Comparison of ENCODE assay signal across 28 cellular contexts in the genomic region with DNA sequence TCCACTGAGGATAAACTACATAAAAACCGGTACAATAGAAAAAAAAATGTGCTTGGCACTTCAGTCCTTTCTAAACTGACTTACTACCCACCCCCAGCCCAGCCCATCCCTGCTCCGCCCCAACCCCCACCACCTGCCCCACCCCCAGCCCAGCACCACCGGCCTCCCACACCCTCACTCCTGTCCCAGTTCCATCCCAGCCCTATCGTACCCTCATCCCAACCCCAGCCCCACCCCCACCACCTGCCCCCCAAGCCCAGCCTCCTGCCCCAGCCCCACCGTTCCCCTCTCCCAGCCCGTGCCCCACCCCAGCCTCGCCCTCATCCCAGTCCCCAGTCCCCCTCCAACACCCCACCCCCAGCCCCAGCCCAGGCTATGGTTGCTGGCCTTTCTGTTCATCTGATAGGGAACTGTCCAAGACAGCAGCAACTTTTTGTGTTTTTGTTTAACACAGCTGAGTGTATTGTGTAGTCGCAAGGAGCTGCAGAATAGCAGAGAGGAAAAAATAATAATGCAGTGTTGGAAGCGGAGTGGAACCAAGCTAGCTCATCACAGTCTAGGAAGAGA.
DNase-seq lines count a peak whose midpoint lies in the region; ATAC-seq and TF ChIP-seq lines count a peak whose summit lies in the region.
"Had no signal": no experiment of that assay in that cellular context is flagged by ENCODE, and none has a peak within 500 bp of the region (broad histone marks: within the 10 kb centered on the region; RNA-seq: fewer than 3 reads in every experiment).

No MANE protein-coding gene starts in this region.

- DNase-seq in stimulated activated naive CD8-positive, alpha-beta T cell treated with anti-CD3 and anti-CD28 coated beads, Interleukin-15, amount 100 ng/mL, for 72 hours = no peak
- no peak for DNase-seq in stimulated activated naive CD8-positive, alpha-beta T cell treated with anti-CD3 and anti-CD28 coated beads, Interleukin-15, Interleukin-2, amounts not matched to agents 100 U/mL and 50 U/mL, for 24 hours
- no peak for DNase-seq in gastrocnemius medialis
- no peak for DNase-seq in vagina (ENCODE audit: extremely low spot score in 2 of 2)
- DNase-seq in NCI-H2107 treated with DMSO at 0.1 percent for 48 hours (lab: John Stamatoyannopoulos, UW; ENCODE audit: unreplicated experiment) = no peak
- DNase-seq in CD4-positive, alpha-beta memory T cell = no peak
- no peak for DNase-seq in effector memory CD8-positive, alpha-beta T cell
- DNase-seq: activated CD4-positive, CD25-positive, alpha-beta regulatory T cell; activated effector memory CD4-positive, alpha-beta T cell treated with anti-CD3 and anti-CD28 coated beads, Interleukin-2, amount 50 U/mL, for 16 hours; activated naive CD8-positive, alpha-beta T cell treated with anti-CD3 and anti-CD28 coated beads for 36 hours; activated T-cell treated with anti-CD3 and anti-CD28 coated beads, Interleukin-2, amount 50 U/mL, for 24 hours; aorta; CD8-positive, alpha-beta T cell; colonic mucosa; endodermal cell; HFFc6; islet precursor cell; midbrain; naive B cell; NCI-H1092; NCI-H1694; NCI-H510A; OCI-M1; stimulated activated CD4-positive, alpha-beta T cell treated with anti-CD3 and anti-CD28 coated beads, Interleukin-4, amount 100 ng/mL, for 4 hours had no signal

- CTCF ChIA-PET in CD4-positive, alpha-beta memory T cell (lab: Charles Lee; ENCODE audit: partially characterized antibody) = no interaction called here

- H3K27ac Mint-ChIP-seq in stimulated activated naive CD8-positive, alpha-beta T cell treated with anti-CD3 and anti-CD28 coated beads, Interleukin-15, amount 100 ng/mL, for 72 hours = no peak overlapping the region
- no peak overlapping the region for H3K27ac Mint-ChIP-seq in CD4-positive, alpha-beta memory T cell
- no peak overlapping the region for H3K27ac Mint-ChIP-seq in effector memory CD8-positive, alpha-beta T cell
- H3K27ac Mint-ChIP-seq: activated naive CD8-positive, alpha-beta T cell treated with anti-CD3 and anti-CD28 coated beads for 36 hours; activated T-cell treated with anti-CD3 and anti-CD28 coated beads, Interleukin-2, amount 50 U/mL, for 24 hours; CD8-positive, alpha-beta T cell; endodermal cell; naive B cell; T-helper 1 cell treated with Interleukin-12 subunit alpha and Interleukin-12 subunit beta and Interleukin-4 antibody, amounts not matched to agents 30 μg/mL and 1 μg/mL, for 36 hours had no signal

- WGBS in esophagus, 2 donors = 77 to 78% methylated on average over 7 to 9 of the region's 9 CpGs

- peaks cover 16% of the 10 kb centered on the region for H3K27me3 Mint-ChIP-seq in stimulated activated naive CD8-positive, alpha-beta T cell treated with anti-CD3 and anti-CD28 coated beads, Interleukin-15, amount 100 ng/mL, for 72 hours
- peaks cover 8 to 12% of the 10 kb centered on the region in 2 donors for H3K27me3 Mint-ChIP-seq in CD4-positive, alpha-beta memory T cell
- H3K27me3 Mint-ChIP-seq in effector memory CD8-positive, alpha-beta T cell = peaks cover 20 to 22% of the 10 kb centered on the region in 2 donors

- TF ChIP-seq CTCF in gastrocnemius medialis (IDR thresholded peaks at IDR 0.05 in 4 of 5, conservative IDR thresholded peaks at IDR 0.05 in 1 of 5) (no peak), vagina (IDR thresholded peaks at IDR 0.05) (no peak)

- POLR2A ChIA-PET in CD4-positive, alpha-beta memory T cell (lab: Charles Lee; ENCODE audit: partially characterized antibody) = no interaction called here

- no peaks in the 10 kb centered on the region for H3K27me3 ChIP-seq in esophagus (ENCODE audit: control insufficient read depth in 1 of 2, insufficient read depth in 2 of 2, low read length in 2 of 2)
- no peaks in the 10 kb centered on the region for H3K27me3 ChIP-seq in gastrocnemius medialis
- H3K27me3 ChIP-seq in vagina = no peaks in the 10 kb centered on the region
- no peaks in the 10 kb centered on the region for H3K27me3 ChIP-seq in CD4-positive, alpha-beta memory T cell (ENCODE audit: insufficient read depth, low read length)
- H3K27me3 ChIP-seq: cardiac muscle cell, colonic mucosa had no signal

- no peaks in the 10 kb centered on the region for H3K4me1 Mint-ChIP-seq in stimulated activated naive CD8-positive, alpha-beta T cell treated with anti-CD3 and anti-CD28 coated beads, Interleukin-15, amount 100 ng/mL, for 72 hours
- peaks cover 0 to 1% (median 0%) of the 10 kb centered on the region in 4 donors for H3K4me1 Mint-ChIP-seq in CD4-positive, alpha-beta memory T cell
- no peaks in the 10 kb centered on the region for H3K4me1 Mint-ChIP-seq in effector memory CD8-positive, alpha-beta T cell (ENCODE audit: low read depth in 2 of 2)
- H3K4me1 Mint-ChIP-seq: activated naive CD8-positive, alpha-beta T cell treated with anti-CD3 and anti-CD28 coated beads for 36 hours; naive B cell had no signal

- H3K4me3 Mint-ChIP-seq in stimulated activated naive CD8-positive, alpha-beta T cell treated with anti-CD3 and anti-CD28 coated beads, Interleukin-15, amount 100 ng/mL, for 72 hours = no peak overlapping the region
- H3K4me3 Mint-ChIP-seq in CD4-positive, alpha-beta memory T cell = no peak overlapping the region
- H3K4me3 Mint-ChIP-seq in effector memory CD8-positive, alpha-beta T cell = no peak overlapping the region
- H3K4me3 Mint-ChIP-seq: activated naive CD8-positive, alpha-beta T cell treated with anti-CD3 and anti-CD28 coated beads for 36 hours; activated T-cell treated with anti-CD3 and anti-CD28 coated beads, Interleukin-2, amount 50 U/mL, for 24 hours; CD8-positive, alpha-beta T cell; endodermal cell; HFFc6; naive B cell; T-helper 1 cell treated with Interleukin-12 subunit alpha and Interleukin-12 subunit beta and Interleukin-4 antibody, amounts not matched to agents 30 μg/mL and 1 μg/mL, for 36 hours had no signal

- H3K27ac ChIP-seq in esophagus (ENCODE audit: low read depth in 2 of 2, low read length in 1 of 2) = peak overlapping the region; percentile 85 to 92
- peak overlapping the region in 3 of 4 donors; percentile 49 to 69 (median 65) for H3K27ac ChIP-seq in gastrocnemius medialis
- H3K27ac ChIP-seq in vagina = peak overlapping the region; percentile 65
- H3K27ac ChIP-seq in CD4-positive, alpha-beta memory T cell (ENCODE audit: low read depth, low read length) = no peak overlapping the region
- H3K27ac ChIP-seq: cardiac muscle cell, colonic mucosa, prostate gland had no signal

- no peak for TF ChIP-seq POLR2A in gastrocnemius medialis (IDR thresholded peaks at IDR 0.05)
- TF ChIP-seq POLR2A in vagina (IDR thresholded peaks at IDR 0.05) = no peak

- H3K36me3 Mint-ChIP-seq in CD4-positive, alpha-beta memory T cell = no peaks in the 10 kb centered on the region
- H3K36me3 Mint-ChIP-seq in effector memory CD8-positive, alpha-beta T cell (ENCODE audit: insufficient read depth) = no peaks in the 10 kb centered on the region
- H3K36me3 Mint-ChIP-seq: activated naive CD8-positive, alpha-beta T cell treated with anti-CD3 and anti-CD28 coated beads for 36 hours; CD8-positive, alpha-beta T cell; naive B cell had no signal

- H3K9me3 Mint-ChIP-seq in stimulated activated naive CD8-positive, alpha-beta T cell treated with anti-CD3 and anti-CD28 coated beads, Interleukin-15, amount 100 ng/mL, for 72 hours = no peaks in the 10 kb centered on the region
- H3K9me3 Mint-ChIP-seq in CD4-positive, alpha-beta memory T cell = no peaks in the 10 kb centered on the region
- no peaks in the 10 kb centered on the region for H3K9me3 Mint-ChIP-seq in effector memory CD8-positive, alpha-beta T cell
- H3K9me3 Mint-ChIP-seq: activated naive CD8-positive, alpha-beta T cell treated with anti-CD3 and anti-CD28 coated beads for 36 hours; activated T-cell treated with anti-CD3 and anti-CD28 coated beads, Interleukin-2, amount 50 U/mL, for 24 hours; CD8-positive, alpha-beta T cell; endodermal cell; HFFc6; T-helper 1 cell treated with Interleukin-12 subunit alpha and Interleukin-12 subunit beta and Interleukin-4 antibody, amounts not matched to agents 30 μg/mL and 1 μg/mL, for 36 hours had no signal

- H3K4me3 ChIP-seq in esophagus (ENCODE audit: low read depth in 1 of 2, low read length in 2 of 2) (no peak overlapping the region), gastrocnemius medialis (no peak overlapping the region), vagina (no peak overlapping the region)
- H3K4me3 ChIP-seq in CD4-positive, alpha-beta memory T cell (ENCODE audit: low read length in 2 of 2) = no peak overlapping the region
- H3K4me3 ChIP-seq: cardiac muscle cell, colonic mucosa, prostate gland had no signal

- intact Hi-C loops in gastrocnemius medialis (cut with DNase I; ENCODE audit: low total_unique reads) = no loop called here
- intact Hi-C loops in vagina (cut with DNase I) = no loop called here
- intact Hi-C loops in CD4-positive, alpha-beta memory T cell (cut with micrococcal nuclease) = no loop called here

- in situ Hi-C loops in gastrocnemius medialis (cut with MboI; ENCODE audit: low sequenced_read_pairs in 4 of 4) = no loop called here

- peak; percentile 60 for ATAC-seq in stimulated activated naive CD8-positive, alpha-beta T cell treated with anti-CD3 and anti-CD28 coated beads, Interleukin-15, amount 100 ng/mL, for 72 hours
- no peak for ATAC-seq in stimulated activated naive CD8-positive, alpha-beta T cell treated with anti-CD3 and anti-CD28 coated beads, Interleukin-15, Interleukin-2, amounts not matched to agents 100 U/mL and 50 U/mL, for 24 hours
- ATAC-seq in gastrocnemius medialis = no peak
- no peak for ATAC-seq in effector memory CD8-positive, alpha-beta T cell (replicated peaks)
- ATAC-seq: CD8-positive, alpha-beta T cell had no signal

- H3K36me3 ChIP-seq in esophagus (ENCODE audit: control insufficient read depth in 2 of 2, insufficient read depth in 2 of 2, low read length in 1 of 2) (peaks cover 0 to 3% of the 10 kb centered on the region in 2 donors), gastrocnemius medialis (no peaks in the 10 kb centered on the region), vagina (no peaks in the 10 kb centered on the region)
- H3K36me3 ChIP-seq in CD4-positive, alpha-beta memory T cell (ENCODE audit: insufficient read depth, low read length) = no peaks in the 10 kb centered on the region
- H3K36me3 ChIP-seq: cardiac muscle cell, colonic mucosa, prostate gland had no signal

- H3K9me3 ChIP-seq in esophagus (ENCODE audit: control insufficient read depth in 2 of 2, insufficient read depth in 1 of 2, low read depth in 1 of 2, low read length in 1 of 2) (no peaks in the 10 kb centered on the region), gastrocnemius medialis (no peaks in the 10 kb centered on the region), vagina (no peaks in the 10 kb centered on the region)
- no peaks in the 10 kb centered on the region for H3K9me3 ChIP-seq in CD4-positive, alpha-beta memory T cell (ENCODE audit: control insufficient read depth in 1 of 2, low read length in 2 of 2)
- H3K9me3 ChIP-seq: colonic mucosa, prostate gland had no signal

- peaks cover 10 to 15% of the 10 kb centered on the region in 2 donors for H3K4me1 ChIP-seq in esophagus (ENCODE audit: control insufficient read depth in 2 of 2, insufficient read depth in 2 of 2, low read length in 1 of 2)
- H3K4me1 ChIP-seq in gastrocnemius medialis = peaks cover 10 to 27% of the 10 kb centered on the region in 2 donors
- peaks cover 54% of the 10 kb centered on the region for H3K4me1 ChIP-seq in vagina
- H3K4me1 ChIP-seq in CD4-positive, alpha-beta memory T cell (ENCODE audit: insufficient read depth, low read length) = no peaks in the 10 kb centered on the region
- H3K4me1 ChIP-seq: colonic mucosa, prostate gland had no signal
